Comparison of ENCODE assay signal across 30 cellular contexts in genomic region chr3:71162221-71162620, GRCh38.
DNase-seq lines count a peak whose midpoint lies in the region; ATAC-seq and TF ChIP-seq lines count a peak whose summit lies in the region.
"Had no signal": no experiment of that assay in that cellular context is flagged by ENCODE, and none has a peak within 500 bp of the region (broad histone marks: within the 10 kb centered on the region; RNA-seq: fewer than 3 reads in every experiment).

No MANE protein-coding gene starts in this region.

- H3K27ac Mint-ChIP-seq in activated naive CD8-positive, alpha-beta T cell treated with anti-CD3 and anti-CD28 coated beads for 36 hours, result peak overlapping the region; percentile 72
- H3K27ac Mint-ChIP-seq: activated CD4-positive, alpha-beta T cell treated with anti-CD3 and anti-CD28 coated beads, Interleukin-2, amount 10 ng/mL, durations not matched to agents 24 days and 14 days; activated T-helper 2 cell treated with anti-CD3 and anti-CD28 coated beads, Interferon-gamma antibody, Interleukin-2, Interleukin-4, amounts not matched to agents 10 μg/mL and 5 μg/mL and 100 μg/mL, durations not matched to agents 14 hours and 24 hours and 36 hours; effector memory CD8-positive, alpha-beta T cell had no signal

- H3K27me3 ChIP-seq in cardiac muscle cell, result no peaks in the 10 kb centered on the region
- no peaks in the 10 kb centered on the region for H3K27me3 ChIP-seq in OCI-LY1 (ENCODE audit: insufficient read depth, low read length)
- H3K27me3 ChIP-seq: adrenal gland, brain microvascular endothelial cell, colonic mucosa, left lung, pancreas had no signal

- no peaks in the 10 kb centered on the region for H3K9me3 ChIP-seq in cardiac muscle cell (ENCODE audit: low read depth)
- no peaks in the 10 kb centered on the region for H3K9me3 ChIP-seq in OCI-LY1 (ENCODE audit: low read length)
- H3K9me3 ChIP-seq: colonic mucosa, pancreas had no signal

- H3K4me1 ChIP-seq in cardiac muscle cell (ENCODE audit: low read depth) (peaks cover 35% of the 10 kb centered on the region), OCI-LY1 (ENCODE audit: insufficient read depth, low read length, severe bottlenecking) (no peaks in the 10 kb centered on the region)
- H3K4me1 ChIP-seq: adrenal gland, colonic mucosa, left lung had no signal

- ATAC-seq in omental fat pad (ENCODE audit: low FRiP score), result no peak
- ATAC-seq: effector memory CD8-positive, alpha-beta T cell; esophagus mucosa; HCT116; left lung; pancreas; right cardiac atrium had no signal

- intact Hi-C loops in cardiac septum (cut with DNase I), result no loop called here

- H3K4me2 ChIP-seq in OCI-LY1 (ENCODE audit: low read length), result no peak overlapping the region

- H3K4me3 ChIP-seq in cardiac muscle cell (no peak overlapping the region), OCI-LY1 (ENCODE audit: low read depth, low read length, poor library complexity, severe bottlenecking) (no peak overlapping the region)
- H3K4me3 ChIP-seq: adrenal gland, colonic mucosa, left lung, pancreas had no signal

- peaks cover 39% of the 10 kb centered on the region for H3K9me3 Mint-ChIP-seq in activated naive CD8-positive, alpha-beta T cell treated with anti-CD3 and anti-CD28 coated beads for 36 hours
- H3K9me3 Mint-ChIP-seq: effector memory CD8-positive, alpha-beta T cell; immature natural killer cell had no signal

- no peak overlapping the region for H2AFZ ChIP-seq in OCI-LY1 (ENCODE audit: low read length)

- no peaks in the 10 kb centered on the region for H4K20me1 ChIP-seq in OCI-LY1 (ENCODE audit: insufficient read depth, low read length)

- peak overlapping the region; percentile 43 for H3K27ac ChIP-seq in cardiac muscle cell
- H3K27ac ChIP-seq in OCI-LY1 (ENCODE audit: low read depth, low read length, poor library complexity, severe bottlenecking), result no peak overlapping the region
- H3K27ac ChIP-seq: adrenal gland, brain microvascular endothelial cell, colonic mucosa, left lung had no signal

- H3F3A ChIP-seq in OCI-LY1 (ENCODE audit: insufficient read depth, low read length), result no peaks in the 10 kb centered on the region

- no peak for DNase-seq in cardiac muscle cell (ENCODE audit: low read depth in 1 of 2, low spot score in 1 of 2)
- no peak for DNase-seq in cardiac septum (ENCODE audit: low spot score)
- DNase-seq in activated naive CD8-positive, alpha-beta T cell treated with anti-CD3 and anti-CD28 coated beads for 36 hours, result no peak
- DNase-seq in NCI-H146 treated with DMSO at 0.1 percent for 48 hours (lab: John Stamatoyannopoulos, UW; ENCODE audit: unreplicated experiment), result no peak
- no peak for DNase-seq in omental fat pad (ENCODE audit: low spot score)
- DNase-seq in A172 (ENCODE audit: low spot score), result no peak
- DNase-seq: activated CD4-positive, alpha-beta T cell treated with anti-CD3 and anti-CD28 coated beads, Interleukin-2, amount 10 ng/mL, durations not matched to agents 24 days and 14 days; activated CD8-positive, alpha-beta memory T cell treated with anti-CD3 and anti-CD28 coated beads, Interleukin-2, amount 50 U/mL, for 4 hours; adrenal gland; brain microvascular endothelial cell; CD4-positive, alpha-beta memory T cell; colonic mucosa; DMS 273 treated with DMSO at 0.1 percent for 48 hours; effector memory CD8-positive, alpha-beta T cell; foreskin melanocyte; immature natural killer cell; Karpas-422; left lung; MV-4-11; NCI-H1694; NCI-H526 treated with DMSO at 0.1 percent for 48 hours; pancreas; right cardiac atrium; stimulated activated CD4-positive, alpha-beta T cell treated with anti-CD3 and anti-CD28 coated beads, Interleukin-4, amount 100 ng/mL, for 24 hours; stimulated activated naive CD4-positive, alpha-beta T cell had no signal

- H3K4me3 Mint-ChIP-seq in activated naive CD8-positive, alpha-beta T cell treated with anti-CD3 and anti-CD28 coated beads for 36 hours, result no peak overlapping the region
- H3K4me3 Mint-ChIP-seq: activated CD4-positive, alpha-beta T cell treated with anti-CD3 and anti-CD28 coated beads, Interleukin-2, amount 10 ng/mL, durations not matched to agents 24 days and 14 days; CD4-positive, alpha-beta memory T cell; effector memory CD8-positive, alpha-beta T cell; immature natural killer cell; nephron had no signal

- no peak for TF ChIP-seq CTCF in cardiac muscle cell (IDR thresholded peaks at IDR 0.05; ENCODE audit: low read depth, low read length)
- peak; percentile 16; the same call in 1 of the 2 replicates for TF ChIP-seq CTCF in OCI-LY1 (IDR thresholded peaks at IDR 0.05; ENCODE audit: low read length)
- TF ChIP-seq CTCF in omental fat pad (IDR thresholded peaks at IDR 0.05), result no peak

- H3K36me3 ChIP-seq in cardiac muscle cell, result no peaks in the 10 kb centered on the region
- peaks cover 37% of the 10 kb centered on the region for H3K36me3 ChIP-seq in OCI-LY1 (ENCODE audit: insufficient read depth, low read length)
- H3K36me3 ChIP-seq: adrenal gland, brain microvascular endothelial cell, colonic mucosa, left lung, pancreas had no signal

- H3K79me2 ChIP-seq in OCI-LY1 (ENCODE audit: insufficient read depth, low read length), result no peaks in the 10 kb centered on the region

- no peaks in the 10 kb centered on the region for H3K9me2 ChIP-seq in OCI-LY1 (ENCODE audit: low read depth, low read length)

- H3K9ac ChIP-seq in OCI-LY1 (ENCODE audit: low read length), result no peak overlapping the region

- no peaks in the 10 kb centered on the region for H3K27me3 Mint-ChIP-seq in activated naive CD8-positive, alpha-beta T cell treated with anti-CD3 and anti-CD28 coated beads for 36 hours
- H3K27me3 Mint-ChIP-seq: activated CD4-positive, alpha-beta T cell treated with anti-CD3 and anti-CD28 coated beads, Interleukin-2, amount 10 ng/mL, durations not matched to agents 24 days and 14 days; CD4-positive, alpha-beta memory T cell; effector memory CD8-positive, alpha-beta T cell had no signal

- peaks cover 68% of the 10 kb centered on the region for H3K4me1 Mint-ChIP-seq in activated naive CD8-positive, alpha-beta T cell treated with anti-CD3 and anti-CD28 coated beads for 36 hours

- H3K36me3 Mint-ChIP-seq in activated naive CD8-positive, alpha-beta T cell treated with anti-CD3 and anti-CD28 coated beads for 36 hours, result peaks cover 90% of the 10 kb centered on the region
